Comparison of ENCODE assay signal across 8 cellular contexts in genomic region chr17:82105882-82106696, GRCh38. TPM values are rescaled to one million over a fixed set of nuclear protein-coding genes. Genes with fewer than 3 reads are reported as not detected.
DNase-seq lines count a peak whose midpoint lies in the region; ATAC-seq and TF ChIP-seq lines count a peak whose summit lies in the region.

No MANE protein-coding gene starts in this region.

- peak; percentile 82 for DNase-seq in COLO668 (lab: John Stamatoyannopoulos, UW; ENCODE audit: unreplicated experiment)
- peak in 67 of 76 experiments; percentile 20 to 92 (median 56) for DNase-seq in HUDEP-2 (lab: John Stamatoyannopoulos, UW; ENCODE audit: unreplicated experiment in 76 of 76)
- peak; percentile 90 for DNase-seq in SHP77 treated with DMSO at 0.1 percent for 48 hours (lab: John Stamatoyannopoulos, UW)
- DNase-seq in activated naive CD4-positive, alpha-beta T cell treated with anti-CD3 and anti-CD28 coated beads for 36 hours: peak; percentile 72
- DNase-seq in right atrium auricular region (ENCODE audit: low spot score): no peak
- no peak for DNase-seq in smooth muscle cell (lab: John Stamatoyannopoulos, UW; ENCODE audit: unreplicated experiment)

- no peaks in the 10 kb centered on the region for H3K79me2 ChIP-seq in smooth muscle cell (ENCODE audit: low read depth)

- H2AFZ ChIP-seq in smooth muscle cell (ENCODE audit: low read depth): no peak overlapping the region

- ATAC-seq in GM19395 (IDR thresholded peaks at IDR 0.05; ENCODE audit: unreplicated experiment) (peak; percentile 88), HG03520 (IDR thresholded peaks at IDR 0.05; ENCODE audit: unreplicated experiment) (no peak)

- H3K9me3 Mint-ChIP-seq in activated naive CD4-positive, alpha-beta T cell treated with anti-CD3 and anti-CD28 coated beads for 36 hours: no peaks in the 10 kb centered on the region

- intact Hi-C loops in activated naive CD4-positive, alpha-beta T cell treated with anti-CD3 and anti-CD28 coated beads for 36 hours (cut with micrococcal nuclease): loop anchor here (1.0 kb wide), 1 partner anchor 8 kb away; the partner anchor contains the start of gene FASN

- H3K4me3 ChIP-seq in right atrium auricular region: peak overlapping the region in 1 of 2 donors; percentile 30
- no peak overlapping the region for H3K4me3 ChIP-seq in smooth muscle cell

- peak overlapping the region; percentile 43 for H3K4me2 ChIP-seq in smooth muscle cell

- CTCF ChIA-PET in activated naive CD4-positive, alpha-beta T cell treated with anti-CD3 and anti-CD28 coated beads for 36 hours (lab: Charles Lee): interaction anchor here (0.9 to 3.3 kb wide), 6 partner anchors 14 to 76 kb away, joined by 3 to 13 read pairs (median 4); partner anchors contain the start of gene DCXR

- no peak overlapping the region for H3K9ac ChIP-seq in smooth muscle cell (ENCODE audit: low read depth)

- peak overlapping the region; percentile 97 for H3K27ac Mint-ChIP-seq in activated naive CD4-positive, alpha-beta T cell treated with anti-CD3 and anti-CD28 coated beads for 36 hours

- H3K4me1 Mint-ChIP-seq in activated naive CD4-positive, alpha-beta T cell treated with anti-CD3 and anti-CD28 coated beads for 36 hours (ENCODE audit: low read depth): peaks cover 36% of the 10 kb centered on the region

- H3K36me3 ChIP-seq in right atrium auricular region (no peaks in the 10 kb centered on the region), smooth muscle cell (ENCODE audit: low read depth) (no peaks in the 10 kb centered on the region)

- no peaks in the 10 kb centered on the region for H3K9me3 ChIP-seq in right atrium auricular region
- no peaks in the 10 kb centered on the region for H3K9me3 ChIP-seq in smooth muscle cell (replicated peaks; ENCODE audit: low read depth)

- peak in 1 of 2 donors; percentile 23 for TF ChIP-seq CTCF in right atrium auricular region (IDR thresholded peaks at IDR 0.05)
- TF ChIP-seq CTCF in smooth muscle cell (IDR thresholded peaks at IDR 0.05; ENCODE audit: borderline replicate concordance, insufficient read depth, poor library complexity, severe bottlenecking): peak; percentile 26

- 42% methylated on average over 24 of the region's 24 CpGs for WGBS in smooth muscle cell (ENCODE audit: low lambda C conversion rate)

- peaks cover 4% of the 10 kb centered on the region for H3K36me3 Mint-ChIP-seq in activated naive CD4-positive, alpha-beta T cell treated with anti-CD3 and anti-CD28 coated beads for 36 hours (ENCODE audit: low read depth)

- H4K20me1 ChIP-seq in smooth muscle cell (ENCODE audit: low read depth): no peaks in the 10 kb centered on the region

- H3K4me3 Mint-ChIP-seq in activated naive CD4-positive, alpha-beta T cell treated with anti-CD3 and anti-CD28 coated beads for 36 hours: peak overlapping the region; percentile 80

- no peaks in the 10 kb centered on the region for H3K27me3 Mint-ChIP-seq in activated naive CD4-positive, alpha-beta T cell treated with anti-CD3 and anti-CD28 coated beads for 36 hours (ENCODE audit: low read depth)

- H3K4me1 ChIP-seq in right atrium auricular region: peaks cover 0 to 43% of the 10 kb centered on the region in 2 donors
- H3K4me1 ChIP-seq in smooth muscle cell (ENCODE audit: low read depth): peaks cover 29% of the 10 kb centered on the region

- peaks cover 3% of the 10 kb centered on the region for H3F3A ChIP-seq in smooth muscle cell (ENCODE audit: low read depth)

- peak overlapping the region; percentile 46 to 50 for H3K27ac ChIP-seq in right atrium auricular region
- H3K27ac ChIP-seq in smooth muscle cell (ENCODE audit: low read depth): peak overlapping the region; percentile 12

- H3K27me3 ChIP-seq in right atrium auricular region (no peaks in the 10 kb centered on the region), smooth muscle cell (ENCODE audit: low read depth) (no peaks in the 10 kb centered on the region)

RNA-seq across cellular contexts. Expression of gene FASN, which starts 8.1 kb away (rescaled TPM):
- total RNA-seq in activated naive CD4-positive, alpha-beta T cell treated with anti-CD3 and anti-CD28 coated beads for 36 hours: 100 to 1,000 TPM; 183 to 195 TPM
- total RNA-seq in right atrium auricular region (10 to 100 TPM; 13.8 to 46.4 TPM), smooth muscle cell (46.6 and 49.4 TPM in 2 replicates)
- 48.4 and 49.3 TPM in 2 replicates for polyA plus RNA-seq in smooth muscle cell

RNA-seq across cellular contexts. Expression of gene DUS1L, which starts 40.5 kb away (rescaled TPM):
- 100 to 1,000 TPM; 132 to 133 TPM for total RNA-seq in activated naive CD4-positive, alpha-beta T cell treated with anti-CD3 and anti-CD28 coated beads for 36 hours
- total RNA-seq in right atrium auricular region (10 to 100 TPM; 33.3 to 45.7 TPM), smooth muscle cell (30.7 and 49.4 TPM in 2 replicates)
- polyA plus RNA-seq in smooth muscle cell: 125 and 141 TPM in 2 replicates

RNA-seq across cellular contexts. Expression of gene GPS1, which starts 54.4 kb away (rescaled TPM):
- 10 to 100 TPM; 91.0 to 91.3 TPM for total RNA-seq in activated naive CD4-positive, alpha-beta T cell treated with anti-CD3 and anti-CD28 coated beads for 36 hours
- total RNA-seq in right atrium auricular region: 10 to 100 TPM; 79.5 to 90.8 TPM
- total RNA-seq in smooth muscle cell: 72.0 and 93.7 TPM in 2 replicates
- polyA plus RNA-seq in smooth muscle cell: 134 and 143 TPM in 2 replicates

RNA-seq across cellular contexts. Expression of gene RFNG, which starts 54.5 kb away (rescaled TPM):
- 10 to 100 TPM; 17.6 to 18.0 TPM for total RNA-seq in activated naive CD4-positive, alpha-beta T cell treated with anti-CD3 and anti-CD28 coated beads for 36 hours
- total RNA-seq in right atrium auricular region (10 to 100 TPM; 21.4 to 25.3 TPM), smooth muscle cell (20.3 and 27.1 TPM in 2 replicates)
- 54.9 and 58.8 TPM in 2 replicates for polyA plus RNA-seq in smooth muscle cell

Comparison
In these comparisons a context has a peak if more than half of its experiments do, and no peak if none do; other contexts are left out.
1. DNase-seq: peak in COLO668 (single experiment), HUDEP-2 (67 of 76), SHP77 treated with DMSO at 0.1 percent for 48 hours (single experiment) and activated naive CD4-positive, alpha-beta T cell treated with anti-CD3 and anti-CD28 coated beads for 36 hours (single experiment); none in right atrium auricular region (single experiment) and smooth muscle cell (single experiment).